ENCODE assay signal across 1 cellular context in genomic region chr17:42673885-42674754, GRCh38.
TF ChIP-seq lines count a peak whose summit lies in the region.

No MANE protein-coding gene starts in this region.

TF ChIP-seq in HepG2, 621 proteins besides CTCF, POLR2A, EP300 and RAD21 (continued from another document):
- TF ChIP-seq LRRFIP1 (CRISPR knock-in tag; conservative IDR thresholded peaks at IDR 0.05), result no peak
- TF ChIP-seq DPF2 (CRISPR knock-in tag; IDR thresholded peaks at IDR 0.05; ENCODE audit: borderline replicate concordance, low read depth), result no peak
